In the genomic region with DNA sequence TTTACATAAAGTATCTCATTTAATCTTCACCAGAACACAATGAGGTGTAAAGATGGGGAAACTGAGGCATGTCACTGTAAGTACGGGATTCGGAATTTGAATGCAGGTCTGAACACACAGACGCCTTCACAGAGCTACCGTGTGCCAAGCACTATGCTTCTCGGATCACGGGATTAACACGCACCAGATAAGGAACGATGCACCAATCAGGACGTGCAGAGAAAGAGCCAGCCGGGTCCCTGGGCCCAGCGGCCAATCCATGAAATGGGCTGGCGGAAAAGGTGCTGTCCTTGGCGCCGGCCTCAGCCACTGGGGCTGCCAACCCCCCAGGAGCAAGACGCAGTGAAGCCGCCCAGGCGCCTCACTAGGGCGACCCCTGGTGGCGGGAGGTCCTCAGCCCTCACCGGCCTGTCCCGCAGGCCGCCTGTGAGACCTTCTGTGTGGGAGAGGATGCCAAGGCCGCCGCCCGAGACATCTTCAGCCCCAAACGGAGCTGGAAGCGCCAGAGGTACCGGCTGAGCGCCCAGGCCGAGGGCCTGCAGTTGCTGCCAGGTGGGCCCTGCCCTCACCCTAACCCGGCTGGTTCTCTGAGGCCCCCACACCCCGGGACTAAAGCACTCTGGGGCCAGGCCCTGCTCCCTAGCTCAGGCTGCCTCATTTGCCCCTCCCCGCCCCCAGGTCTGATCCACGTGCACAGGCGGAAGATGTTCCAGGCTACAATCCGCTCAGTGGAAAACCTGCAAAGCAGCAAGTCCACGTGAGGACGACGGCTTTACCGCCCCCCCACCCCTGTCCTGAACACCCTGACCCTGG, we compare ENCODE assay signal across 1 cellular context.
A peak's percentile ranks its signal among the peaks of the same experiment; 100 is the strongest.
TF ChIP-seq lines count a peak whose summit lies in the region.

No MANE protein-coding gene starts in this region.

TF ChIP-seq in HepG2, 621 proteins besides CTCF, POLR2A, EP300 and RAD21 (continued from another document and continues in another):
- TF ChIP-seq, protein P1, sequence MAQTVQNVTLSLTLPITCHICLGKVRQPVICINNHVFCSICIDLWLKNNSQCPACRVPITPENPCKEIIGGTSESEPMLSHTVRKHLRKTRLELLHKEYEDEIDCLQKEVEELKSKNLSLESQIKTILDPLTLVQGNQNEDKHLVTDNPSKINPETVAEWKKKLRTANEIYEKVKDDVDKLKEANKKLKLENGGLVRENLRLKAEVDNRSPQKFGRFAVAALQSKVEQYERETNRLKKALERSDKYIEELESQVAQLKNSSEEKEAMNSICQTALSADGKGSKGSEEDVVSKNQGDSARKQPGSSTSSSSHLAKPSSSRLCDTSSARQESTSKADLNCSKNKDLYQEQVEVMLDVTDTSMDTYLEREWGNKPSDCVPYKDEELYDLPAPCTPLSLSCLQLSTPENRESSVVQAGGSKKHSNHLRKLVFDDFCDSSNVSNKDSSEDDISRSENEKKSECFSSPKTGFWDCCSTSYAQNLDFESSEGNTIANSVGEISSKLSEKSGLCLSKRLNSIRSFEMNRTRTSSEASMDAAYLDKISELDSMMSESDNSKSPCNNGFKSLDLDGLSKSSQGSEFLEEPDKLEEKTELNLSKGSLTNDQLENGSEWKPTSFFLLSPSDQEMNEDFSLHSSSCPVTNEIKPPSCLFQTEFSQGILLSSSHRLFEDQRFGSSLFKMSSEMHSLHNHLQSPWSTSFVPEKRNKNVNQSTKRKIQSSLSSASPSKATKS (CRISPR knock-in tag; IDR thresholded peaks at IDR 0.05), result no peak
- TF ChIP-seq, protein P2, sequence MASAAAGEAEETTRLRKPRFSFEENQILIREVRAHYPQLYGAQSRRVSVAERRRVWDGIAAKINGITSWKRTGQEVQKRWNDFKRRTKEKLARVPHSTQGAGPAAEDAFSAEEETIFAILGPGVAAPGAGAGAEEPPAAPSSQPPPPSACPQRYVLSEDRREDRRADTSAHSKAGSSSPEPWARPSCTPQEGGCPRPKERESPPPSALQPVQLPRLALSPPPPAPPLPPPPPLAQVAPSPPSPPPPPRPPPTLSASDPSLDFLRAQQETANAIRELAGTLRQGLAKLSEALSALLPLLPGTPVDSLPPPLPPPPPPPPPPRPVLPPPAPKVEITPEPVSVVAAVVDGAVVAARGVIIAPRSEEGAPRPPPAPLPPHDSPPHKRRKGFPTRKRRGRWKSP (CRISPR knock-in tag; IDR thresholded peaks at IDR 0.05), result no peak
- TF ChIP-seq, protein P3, sequence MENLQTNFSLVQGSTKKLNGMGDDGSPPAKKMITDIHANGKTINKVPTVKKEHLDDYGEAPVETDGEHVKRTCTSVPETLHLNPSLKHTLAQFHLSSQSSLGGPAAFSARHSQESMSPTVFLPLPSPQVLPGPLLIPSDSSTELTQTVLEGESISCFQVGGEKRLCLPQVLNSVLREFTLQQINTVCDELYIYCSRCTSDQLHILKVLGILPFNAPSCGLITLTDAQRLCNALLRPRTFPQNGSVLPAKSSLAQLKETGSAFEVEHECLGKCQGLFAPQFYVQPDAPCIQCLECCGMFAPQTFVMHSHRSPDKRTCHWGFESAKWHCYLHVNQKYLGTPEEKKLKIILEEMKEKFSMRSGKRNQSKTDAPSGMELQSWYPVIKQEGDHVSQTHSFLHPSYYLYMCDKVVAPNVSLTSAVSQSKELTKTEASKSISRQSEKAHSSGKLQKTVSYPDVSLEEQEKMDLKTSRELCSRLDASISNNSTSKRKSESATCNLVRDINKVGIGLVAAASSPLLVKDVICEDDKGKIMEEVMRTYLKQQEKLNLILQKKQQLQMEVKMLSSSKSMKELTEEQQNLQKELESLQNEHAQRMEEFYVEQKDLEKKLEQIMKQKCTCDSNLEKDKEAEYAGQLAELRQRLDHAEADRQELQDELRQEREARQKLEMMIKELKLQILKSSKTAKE (CRISPR knock-in tag; IDR thresholded peaks at IDR 0.05; ENCODE audit: borderline replicate concordance), result no peak
- TF ChIP-seq ZNF207 (IDR thresholded peaks at IDR 0.05; ENCODE audit: borderline replicate concordance) (no peak), ZNF703 (CRISPR knock-in tag; IDR thresholded peaks at IDR 0.05; ENCODE audit: borderline replicate concordance) (peak; percentile 77; the same call in 1 of the 2 replicates), DPF2 (CRISPR knock-in tag; IDR thresholded peaks at IDR 0.05; ENCODE audit: borderline replicate concordance, low read depth) (no peak), ZNF292 (CRISPR knock-in tag; IDR thresholded peaks at IDR 0.05; ENCODE audit: borderline replicate concordance, low read depth) (no peak), RXRA (CRISPR knock-in tag; IDR thresholded peaks at IDR 0.05) (peak; percentile 43; the same call in 1 of the 2 replicates), ZSCAN21 (CRISPR knock-in tag; IDR thresholded peaks at IDR 0.05; ENCODE audit: borderline replicate concordance) (no peak; the same call in 1 of the 2 replicates), KLF16 (CRISPR knock-in tag; IDR thresholded peaks at IDR 0.05) (no peak), NRL (CRISPR knock-in tag; IDR thresholded peaks at IDR 0.05; ENCODE audit: borderline replicate concordance) (peak; percentile 47), SMARCE1 (IDR thresholded peaks at IDR 0.05; ENCODE audit: borderline replicate concordance) (no peak), PRPF4 (IDR thresholded peaks at IDR 0.05; ENCODE audit: low read depth, low read length, poor library complexity, severe bottlenecking) (no peak), POLR2AphosphoS5 (IDR thresholded peaks at IDR 0.05; ENCODE audit: low read depth, low read length) (no peak), ISL2 (CRISPR knock-in tag; IDR thresholded peaks at IDR 0.05) (no peak), SCMH1 (CRISPR knock-in tag; IDR thresholded peaks at IDR 0.05; ENCODE audit: borderline replicate concordance) (no peak), ZBTB21 (CRISPR knock-in tag; IDR thresholded peaks at IDR 0.05) (no peak), NFKBIZ (CRISPR knock-in tag; IDR thresholded peaks at IDR 0.05) (0 out of 2 replicates have a peak, but pooled peaks have one; percentile 10), NFIC (IDR thresholded peaks at IDR 0.05; ENCODE audit: low read length) (no peak), ZNF329 (CRISPR knock-in tag; IDR thresholded peaks at IDR 0.05; ENCODE audit: low read depth) (no peak), JUN (CRISPR knock-in tag; IDR thresholded peaks at IDR 0.05) (no peak), MEF2D (CRISPR knock-in tag; IDR thresholded peaks at IDR 0.05) (no peak; the same call in 1 of the 2 replicates), ELF4 (CRISPR knock-in tag; IDR thresholded peaks at IDR 0.05; ENCODE audit: borderline replicate concordance) (no peak), NFE2L1 (CRISPR knock-in tag; IDR thresholded peaks at IDR 0.05; ENCODE audit: borderline replicate concordance) (no peak), TEAD3 (CRISPR knock-in tag; optimal IDR thresholded peaks at IDR 0.05; ENCODE audit: borderline replicate concordance) (no peak), GZF1 (CRISPR knock-in tag; IDR thresholded peaks at IDR 0.05) (no peak), MXD4 (CRISPR knock-in tag; IDR thresholded peaks at IDR 0.05) (peak; percentile 23; the same call in 1 of the 2 replicates), NR2F1 (CRISPR knock-in tag; IDR thresholded peaks at IDR 0.05) (no peak), KDM5B (CRISPR knock-in tag; IDR thresholded peaks at IDR 0.05; ENCODE audit: borderline replicate concordance) (no peak; the same call in 1 of the 2 replicates), XBP1 (CRISPR knock-in tag; IDR thresholded peaks at IDR 0.05) (no peak), ZNF251 (CRISPR knock-in tag; IDR thresholded peaks at IDR 0.05) (no peak), SSRP1 (CRISPR knock-in tag; IDR thresholded peaks at IDR 0.05) (no peak), ZNF615 (CRISPR knock-in tag; IDR thresholded peaks at IDR 0.05; ENCODE audit: borderline replicate concordance) (no peak), IKZF1 (IDR thresholded peaks at IDR 0.05) (no peak), ZNF879 (CRISPR knock-in tag; IDR thresholded peaks at IDR 0.05) (no peak)
- TF ChIP-seq, protein P4, sequence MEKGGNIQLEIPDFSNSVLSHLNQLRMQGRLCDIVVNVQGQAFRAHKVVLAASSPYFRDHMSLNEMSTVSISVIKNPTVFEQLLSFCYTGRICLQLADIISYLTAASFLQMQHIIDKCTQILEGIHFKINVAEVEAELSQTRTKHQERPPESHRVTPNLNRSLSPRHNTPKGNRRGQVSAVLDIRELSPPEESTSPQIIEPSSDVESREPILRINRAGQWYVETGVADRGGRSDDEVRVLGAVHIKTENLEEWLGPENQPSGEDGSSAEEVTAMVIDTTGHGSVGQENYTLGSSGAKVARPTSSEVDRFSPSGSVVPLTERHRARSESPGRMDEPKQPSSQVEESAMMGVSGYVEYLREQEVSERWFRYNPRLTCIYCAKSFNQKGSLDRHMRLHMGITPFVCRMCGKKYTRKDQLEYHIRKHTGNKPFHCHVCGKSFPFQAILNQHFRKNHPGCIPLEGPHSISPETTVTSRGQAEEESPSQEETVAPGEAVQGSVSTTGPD (CRISPR knock-in tag; IDR thresholded peaks at IDR 0.05), result no peak
- TF ChIP-seq, protein P5, sequence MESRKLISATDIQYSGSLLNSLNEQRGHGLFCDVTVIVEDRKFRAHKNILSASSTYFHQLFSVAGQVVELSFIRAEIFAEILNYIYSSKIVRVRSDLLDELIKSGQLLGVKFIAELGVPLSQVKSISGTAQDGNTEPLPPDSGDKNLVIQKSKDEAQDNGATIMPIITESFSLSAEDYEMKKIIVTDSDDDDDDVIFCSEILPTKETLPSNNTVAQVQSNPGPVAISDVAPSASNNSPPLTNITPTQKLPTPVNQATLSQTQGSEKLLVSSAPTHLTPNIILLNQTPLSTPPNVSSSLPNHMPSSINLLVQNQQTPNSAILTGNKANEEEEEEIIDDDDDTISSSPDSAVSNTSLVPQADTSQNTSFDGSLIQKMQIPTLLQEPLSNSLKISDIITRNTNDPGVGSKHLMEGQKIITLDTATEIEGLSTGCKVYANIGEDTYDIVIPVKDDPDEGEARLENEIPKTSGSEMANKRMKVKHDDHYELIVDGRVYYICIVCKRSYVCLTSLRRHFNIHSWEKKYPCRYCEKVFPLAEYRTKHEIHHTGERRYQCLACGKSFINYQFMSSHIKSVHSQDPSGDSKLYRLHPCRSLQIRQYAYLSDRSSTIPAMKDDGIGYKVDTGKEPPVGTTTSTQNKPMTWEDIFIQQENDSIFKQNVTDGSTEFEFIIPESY (CRISPR knock-in tag; IDR thresholded peaks at IDR 0.05), result peak; percentile 90
- TF ChIP-seq, protein P6, sequence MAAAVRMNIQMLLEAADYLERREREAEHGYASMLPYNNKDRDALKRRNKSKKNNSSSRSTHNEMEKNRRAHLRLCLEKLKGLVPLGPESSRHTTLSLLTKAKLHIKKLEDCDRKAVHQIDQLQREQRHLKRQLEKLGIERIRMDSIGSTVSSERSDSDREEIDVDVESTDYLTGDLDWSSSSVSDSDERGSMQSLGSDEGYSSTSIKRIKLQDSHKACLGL (CRISPR knock-in tag; IDR thresholded peaks at IDR 0.05), result no peak
- TF ChIP-seq, protein P7, sequence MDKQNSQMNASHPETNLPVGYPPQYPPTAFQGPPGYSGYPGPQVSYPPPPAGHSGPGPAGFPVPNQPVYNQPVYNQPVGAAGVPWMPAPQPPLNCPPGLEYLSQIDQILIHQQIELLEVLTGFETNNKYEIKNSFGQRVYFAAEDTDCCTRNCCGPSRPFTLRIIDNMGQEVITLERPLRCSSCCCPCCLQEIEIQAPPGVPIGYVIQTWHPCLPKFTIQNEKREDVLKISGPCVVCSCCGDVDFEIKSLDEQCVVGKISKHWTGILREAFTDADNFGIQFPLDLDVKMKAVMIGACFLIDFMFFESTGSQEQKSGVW (CRISPR knock-in tag; IDR thresholded peaks at IDR 0.05; ENCODE audit: borderline replicate concordance), result no peak
- TF ChIP-seq, protein P8, sequence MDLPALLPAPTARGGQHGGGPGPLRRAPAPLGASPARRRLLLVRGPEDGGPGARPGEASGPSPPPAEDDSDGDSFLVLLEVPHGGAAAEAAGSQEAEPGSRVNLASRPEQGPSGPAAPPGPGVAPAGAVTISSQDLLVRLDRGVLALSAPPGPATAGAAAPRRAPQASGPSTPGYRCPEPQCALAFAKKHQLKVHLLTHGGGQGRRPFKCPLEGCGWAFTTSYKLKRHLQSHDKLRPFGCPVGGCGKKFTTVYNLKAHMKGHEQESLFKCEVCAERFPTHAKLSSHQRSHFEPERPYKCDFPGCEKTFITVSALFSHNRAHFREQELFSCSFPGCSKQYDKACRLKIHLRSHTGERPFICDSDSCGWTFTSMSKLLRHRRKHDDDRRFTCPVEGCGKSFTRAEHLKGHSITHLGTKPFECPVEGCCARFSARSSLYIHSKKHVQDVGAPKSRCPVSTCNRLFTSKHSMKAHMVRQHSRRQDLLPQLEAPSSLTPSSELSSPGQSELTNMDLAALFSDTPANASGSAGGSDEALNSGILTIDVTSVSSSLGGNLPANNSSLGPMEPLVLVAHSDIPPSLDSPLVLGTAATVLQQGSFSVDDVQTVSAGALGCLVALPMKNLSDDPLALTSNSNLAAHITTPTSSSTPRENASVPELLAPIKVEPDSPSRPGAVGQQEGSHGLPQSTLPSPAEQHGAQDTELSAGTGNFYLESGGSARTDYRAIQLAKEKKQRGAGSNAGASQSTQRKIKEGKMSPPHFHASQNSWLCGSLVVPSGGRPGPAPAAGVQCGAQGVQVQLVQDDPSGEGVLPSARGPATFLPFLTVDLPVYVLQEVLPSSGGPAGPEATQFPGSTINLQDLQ (CRISPR knock-in tag; IDR thresholded peaks at IDR 0.05), result no peak
- TF ChIP-seq, protein P9, sequence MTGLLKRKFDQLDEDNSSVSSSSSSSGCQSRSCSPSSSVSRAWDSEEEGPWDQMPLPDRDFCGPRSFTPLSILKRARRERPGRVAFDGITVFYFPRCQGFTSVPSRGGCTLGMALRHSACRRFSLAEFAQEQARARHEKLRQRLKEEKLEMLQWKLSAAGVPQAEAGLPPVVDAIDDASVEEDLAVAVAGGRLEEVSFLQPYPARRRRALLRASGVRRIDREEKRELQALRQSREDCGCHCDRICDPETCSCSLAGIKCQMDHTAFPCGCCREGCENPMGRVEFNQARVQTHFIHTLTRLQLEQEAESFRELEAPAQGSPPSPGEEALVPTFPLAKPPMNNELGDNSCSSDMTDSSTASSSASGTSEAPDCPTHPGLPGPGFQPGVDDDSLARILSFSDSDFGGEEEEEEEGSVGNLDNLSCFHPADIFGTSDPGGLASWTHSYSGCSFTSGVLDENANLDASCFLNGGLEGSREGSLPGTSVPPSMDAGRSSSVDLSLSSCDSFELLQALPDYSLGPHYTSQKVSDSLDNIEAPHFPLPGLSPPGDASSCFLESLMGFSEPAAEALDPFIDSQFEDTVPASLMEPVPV (CRISPR knock-in tag; IDR thresholded peaks at IDR 0.05), result peak; percentile 50; the same call in 1 of the 2 replicates
- TF ChIP-seq, protein P10, sequence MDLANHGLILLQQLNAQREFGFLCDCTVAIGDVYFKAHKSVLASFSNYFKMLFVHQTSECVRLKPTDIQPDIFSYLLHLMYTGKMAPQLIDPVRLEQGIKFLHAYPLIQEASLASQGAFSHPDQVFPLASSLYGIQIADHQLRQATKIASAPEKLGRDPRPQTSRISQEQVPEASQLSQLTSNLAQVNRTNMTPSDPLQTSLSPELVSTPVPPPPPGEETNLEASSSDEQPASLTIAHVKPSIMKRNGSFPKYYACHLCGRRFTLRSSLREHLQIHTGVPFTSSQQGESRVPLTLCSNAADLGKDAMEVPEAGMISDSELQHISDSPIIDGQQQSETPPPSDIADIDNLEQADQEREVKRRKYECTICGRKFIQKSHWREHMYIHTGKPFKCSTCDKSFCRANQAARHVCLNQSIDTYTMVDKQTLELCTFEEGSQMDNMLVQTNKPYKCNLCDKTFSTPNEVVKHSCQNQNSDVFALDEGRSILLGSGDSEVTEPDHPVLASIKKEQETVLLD (CRISPR knock-in tag; IDR thresholded peaks at IDR 0.05; ENCODE audit: low read depth), result no peak
- TF ChIP-seq, protein P11, sequence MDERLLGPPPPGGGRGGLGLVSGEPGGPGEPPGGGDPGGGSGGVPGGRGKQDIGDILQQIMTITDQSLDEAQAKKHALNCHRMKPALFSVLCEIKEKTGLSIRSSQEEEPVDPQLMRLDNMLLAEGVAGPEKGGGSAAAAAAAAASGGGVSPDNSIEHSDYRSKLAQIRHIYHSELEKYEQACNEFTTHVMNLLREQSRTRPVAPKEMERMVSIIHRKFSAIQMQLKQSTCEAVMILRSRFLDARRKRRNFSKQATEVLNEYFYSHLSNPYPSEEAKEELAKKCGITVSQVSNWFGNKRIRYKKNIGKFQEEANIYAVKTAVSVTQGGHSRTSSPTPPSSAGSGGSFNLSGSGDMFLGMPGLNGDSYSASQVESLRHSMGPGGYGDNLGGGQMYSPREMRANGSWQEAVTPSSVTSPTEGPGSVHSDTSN (CRISPR knock-in tag; IDR thresholded peaks at IDR 0.05), result no peak
